ENCODE assay signal across 2 cellular contexts in the genomic region with DNA sequence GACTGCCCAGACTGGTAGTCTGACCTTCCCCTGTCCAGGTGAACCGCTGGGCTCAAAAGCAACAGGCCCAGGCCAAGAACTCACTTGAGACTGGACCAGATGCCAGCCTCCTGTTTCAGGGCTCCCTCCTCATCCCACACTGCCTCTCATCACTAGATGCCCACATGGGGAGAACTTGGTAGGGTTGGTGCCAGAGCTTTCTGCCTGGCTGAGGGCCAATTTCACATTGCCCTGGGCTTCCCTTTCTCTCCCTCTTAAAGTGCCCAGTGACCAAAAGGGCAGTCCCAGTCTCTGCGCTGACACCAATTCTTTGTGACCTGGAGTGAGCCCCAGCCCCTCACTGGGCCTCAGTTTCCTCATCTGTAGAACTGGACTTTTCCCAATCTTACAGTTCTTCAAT.
TF ChIP-seq lines count a peak whose summit lies in the region.

No MANE protein-coding gene starts in this region.

TF ChIP-seq in SK-N-SH, 30 proteins besides CTCF, POLR2A, EP300 and RAD21 (continued from another document):
- TF ChIP-seq, protein P1, sequence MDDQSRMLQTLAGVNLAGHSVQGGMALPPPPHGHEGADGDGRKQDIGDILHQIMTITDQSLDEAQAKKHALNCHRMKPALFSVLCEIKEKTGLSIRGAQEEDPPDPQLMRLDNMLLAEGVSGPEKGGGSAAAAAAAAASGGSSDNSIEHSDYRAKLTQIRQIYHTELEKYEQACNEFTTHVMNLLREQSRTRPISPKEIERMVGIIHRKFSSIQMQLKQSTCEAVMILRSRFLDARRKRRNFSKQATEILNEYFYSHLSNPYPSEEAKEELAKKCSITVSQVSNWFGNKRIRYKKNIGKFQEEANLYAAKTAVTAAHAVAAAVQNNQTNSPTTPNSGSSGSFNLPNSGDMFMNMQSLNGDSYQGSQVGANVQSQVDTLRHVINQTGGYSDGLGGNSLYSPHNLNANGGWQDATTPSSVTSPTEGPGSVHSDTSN (IDR thresholded peaks at IDR 0.05): no peak
- TF ChIP-seq, protein P2, sequence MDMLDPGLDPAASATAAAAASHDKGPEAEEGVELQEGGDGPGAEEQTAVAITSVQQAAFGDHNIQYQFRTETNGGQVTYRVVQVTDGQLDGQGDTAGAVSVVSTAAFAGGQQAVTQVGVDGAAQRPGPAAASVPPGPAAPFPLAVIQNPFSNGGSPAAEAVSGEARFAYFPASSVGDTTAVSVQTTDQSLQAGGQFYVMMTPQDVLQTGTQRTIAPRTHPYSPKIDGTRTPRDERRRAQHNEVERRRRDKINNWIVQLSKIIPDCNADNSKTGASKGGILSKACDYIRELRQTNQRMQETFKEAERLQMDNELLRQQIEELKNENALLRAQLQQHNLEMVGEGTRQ (IDR thresholded peaks at IDR 0.05; ENCODE audit: borderline replicate concordance, low read depth, low read length): no peak
- no peak for TF ChIP-seq CHD2 (IDR thresholded peaks at IDR 0.05; ENCODE audit: low read length, partially characterized antibody)
- TF ChIP-seq, protein P3, sequence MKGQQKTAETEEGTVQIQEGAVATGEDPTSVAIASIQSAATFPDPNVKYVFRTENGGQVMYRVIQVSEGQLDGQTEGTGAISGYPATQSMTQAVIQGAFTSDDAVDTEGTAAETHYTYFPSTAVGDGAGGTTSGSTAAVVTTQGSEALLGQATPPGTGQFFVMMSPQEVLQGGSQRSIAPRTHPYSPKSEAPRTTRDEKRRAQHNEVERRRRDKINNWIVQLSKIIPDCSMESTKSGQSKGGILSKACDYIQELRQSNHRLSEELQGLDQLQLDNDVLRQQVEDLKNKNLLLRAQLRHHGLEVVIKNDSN (IDR thresholded peaks at IDR 0.05; ENCODE audit: borderline replicate concordance, low read depth): no peak
- no peak for TF ChIP-seq MXI1 (IDR thresholded peaks at IDR 0.05; ENCODE audit: low read depth, low read length)
- TF ChIP-seq RCOR1 (IDR thresholded peaks at IDR 0.05; ENCODE audit: low read length): no peak
- TF ChIP-seq RFX5 (IDR thresholded peaks at IDR 0.05; ENCODE audit: low read length): no peak
- no peak for TF ChIP-seq POLR2AphosphoS5 (IDR thresholded peaks at IDR 0.05; ENCODE audit: low read depth, low read length)

TF ChIP-seq in SK-N-SH treated with all-trans-retinoic acid at 6 μM for 48 hours, 23 proteins besides CTCF, POLR2A, EP300 and RAD21 (continued from another document):
- TF ChIP-seq ISL1 (CRISPR knock-in tag; IDR thresholded peaks at IDR 0.05) (no peak), ARNTL (CRISPR knock-in tag; IDR thresholded peaks at IDR 0.05; ENCODE audit: borderline replicate concordance, low read depth) (no peak)
